In the genomic region with DNA sequence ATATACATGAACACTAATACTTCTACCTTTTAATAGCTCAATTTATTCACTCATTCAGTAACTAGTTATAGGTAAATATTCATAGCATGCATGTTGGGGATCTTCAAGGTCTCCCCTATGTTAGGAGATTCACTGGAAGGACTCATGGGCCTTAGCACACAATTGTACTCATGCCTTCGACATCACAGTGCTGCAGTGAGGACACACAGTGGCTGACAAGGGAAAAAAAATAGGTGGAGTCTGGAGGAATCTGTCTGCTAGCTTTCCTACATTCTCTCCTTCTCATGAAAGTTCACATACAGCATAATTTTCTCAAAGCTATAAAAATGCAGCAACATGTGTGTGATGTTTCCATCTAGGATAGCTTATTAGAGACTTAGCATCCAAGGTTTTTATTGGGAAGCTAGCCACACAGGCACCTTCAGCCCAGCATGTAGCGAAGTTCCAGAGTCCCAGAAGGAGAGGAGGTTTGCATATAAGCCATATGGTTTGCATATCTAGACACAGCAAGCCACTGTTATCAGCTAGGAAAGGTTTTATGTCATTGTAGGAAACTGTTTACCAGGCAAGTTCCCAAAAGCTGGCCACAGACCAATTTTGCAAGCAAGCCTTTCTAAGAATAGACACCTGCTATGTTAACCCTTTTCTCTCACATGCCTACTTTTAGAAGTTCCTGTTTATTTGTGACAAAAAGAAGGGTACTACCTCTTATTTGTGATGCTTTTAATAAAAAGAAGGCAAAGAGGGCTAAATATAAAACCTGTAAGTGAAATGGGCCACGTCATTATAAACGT, we compare ENCODE assay signal across 8 cellular contexts.
DNase-seq lines count a peak whose midpoint lies in the region; ATAC-seq and TF ChIP-seq lines count a peak whose summit lies in the region.
"Had no signal": no experiment of that assay in that cellular context is flagged by ENCODE, and none has a peak within 500 bp of the region (broad histone marks: within the 10 kb centered on the region; RNA-seq: fewer than 3 reads in every experiment).

No MANE protein-coding gene starts in this region.

- TF ChIP-seq POLR2A in NB4 (IDR thresholded peaks at IDR 0.05; ENCODE audit: extremely low read depth, insufficient read length) = no peak

- peak; percentile 53 for ATAC-seq in GM19035 (IDR thresholded peaks at IDR 0.05; ENCODE audit: unreplicated experiment)
- ATAC-seq in HG02678 (IDR thresholded peaks at IDR 0.05; ENCODE audit: unreplicated experiment) = peak; percentile 31
- ATAC-seq in GM21786 (IDR thresholded peaks at IDR 0.05; ENCODE audit: unreplicated experiment) = no peak
- ATAC-seq: natural killer cell had no signal

- peak; percentile 2 for DNase-seq in NB4 (ENCODE audit: low read depth)
- DNase-seq in medulla oblongata (ENCODE audit: extremely low spot score) = peak; percentile 27
- no peak for DNase-seq in DMS79 treated with DMSO at 0.1 percent for 48 hours (lab: John Stamatoyannopoulos, UW)
- DNase-seq in glomerular visceral epithelial cell (ENCODE audit: extremely low spot score) = no peak
- DNase-seq: natural killer cell had no signal

- no peak for TF ChIP-seq CTCF in NB4 (IDR thresholded peaks at IDR 0.05; ENCODE audit: low read depth, low read length)

- no peak overlapping the region for H3K4me3 ChIP-seq in NB4 (ENCODE audit: low read depth, low read length)

Comparison
In these comparisons a context has a peak if more than half of its experiments do, and no peak if none do; other contexts are left out.
1. DNase-seq: peak in NB4 (single experiment) and medulla oblongata (single experiment); none in DMS79 treated with DMSO at 0.1 percent for 48 hours (single experiment) and glomerular visceral epithelial cell (single experiment).